ENCODE assay signal across 8 cellular contexts in the genomic region with DNA sequence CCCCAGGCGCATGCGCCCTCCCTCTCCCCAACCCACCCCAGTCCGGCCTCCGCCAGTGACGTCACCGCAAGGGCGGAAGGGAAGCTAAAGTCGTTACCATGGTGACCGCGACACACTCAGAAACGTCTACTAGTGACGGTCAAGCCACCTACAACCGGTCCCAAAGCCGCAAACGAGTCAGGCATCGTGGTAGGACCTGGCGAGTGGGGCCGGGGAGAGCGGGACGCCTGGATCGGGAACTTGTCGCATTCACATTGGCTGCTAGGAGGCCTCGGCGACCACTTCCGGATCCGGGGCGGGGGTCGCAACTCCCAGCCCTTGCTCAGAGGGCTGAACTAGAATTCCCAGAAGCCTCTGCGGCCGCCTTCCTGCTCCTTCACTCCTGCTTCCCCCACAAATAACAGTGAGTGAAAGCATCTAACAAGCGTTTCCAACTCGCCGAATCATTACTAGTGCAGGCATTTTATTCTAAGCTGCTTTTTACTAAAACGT. TPM values are rescaled to one million over a fixed set of nuclear protein-coding genes. Genes with fewer than 3 reads are reported as not detected.
DNase-seq lines count a peak whose midpoint lies in the region; ATAC-seq and TF ChIP-seq lines count a peak whose summit lies in the region.

A gene with protein sequence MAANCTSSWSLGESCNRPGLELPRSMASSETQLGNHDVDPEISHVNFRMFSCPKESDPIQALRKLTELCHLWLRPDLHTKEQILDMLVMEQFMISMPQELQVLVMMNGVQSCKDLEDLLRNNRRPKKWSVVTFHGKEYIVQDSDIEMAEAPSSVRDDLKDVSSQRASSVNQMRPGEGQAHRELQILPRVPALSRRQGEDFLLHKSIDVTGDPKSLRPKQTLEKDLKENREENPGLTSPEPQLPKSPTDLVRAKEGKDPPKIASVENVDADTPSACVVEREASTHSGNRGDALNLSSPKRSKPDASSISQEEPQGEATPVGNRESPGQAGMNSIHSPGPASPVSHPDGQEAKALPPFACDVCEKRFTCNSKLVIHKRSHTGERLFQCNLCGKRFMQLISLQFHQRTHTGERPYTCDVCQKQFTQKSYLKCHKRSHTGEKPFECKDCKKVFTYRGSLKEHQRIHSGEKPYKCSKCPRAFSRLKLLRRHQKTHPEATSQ (minus strand): TSS at position 256 of the 492 bp plus-strand sequence. CDS start 89,793 bp downstream, outside the sequence.

- H3K9ac ChIP-seq in rectal smooth muscle tissue (ENCODE audit: low read length), result peak within 1 kb of the TSS; percentile 89

- H3K36me3 ChIP-seq in rectal smooth muscle tissue (ENCODE audit: control insufficient read depth, insufficient read depth, low read length) (no peaks in the 10 kb centered on the region), aorta (ENCODE audit: control insufficient read depth in 1 of 2, insufficient read depth in 2 of 2, low read length in 1 of 2) (peaks cover 3 to 4% of the 10 kb centered on the region in 2 donors)

- in situ Hi-C loops in astrocyte of the cerebellum (cut with HindIII; ENCODE audit: low sequenced_read_pairs), result no loop called here

- H3K9me3 ChIP-seq in aorta (ENCODE audit: control insufficient read depth, low read length), result no peaks in the 10 kb centered on the region

- intact Hi-C loops in aorta (cut with DNase I), result loop anchor here in 1 of 2 donors (5.0 to 10.0 kb wide), 3 partner anchors 53 to 210 kb away; a partner anchor contains a TSS

- peaks cover 6% of the 10 kb centered on the region for H3K4me1 ChIP-seq in rectal smooth muscle tissue (ENCODE audit: control insufficient read depth, insufficient read depth, low read length)
- no peaks in the 10 kb centered on the region for H3K4me1 ChIP-seq in aorta (ENCODE audit: control insufficient read depth in 1 of 2, insufficient read depth in 2 of 2, low read length in 2 of 2)

- WGBS in aorta, 2 donors, result 0 to 1% methylated on average over 33 to 34 of the region's 34 CpGs

- TF ChIP-seq CTCF in astrocyte of the cerebellum (IDR thresholded peaks at IDR 0.05; ENCODE audit: low read depth, low read length, missing control alignments), result no peak

- DNase-seq in NCI-H2081 (lab: John Stamatoyannopoulos, UW) (peak; percentile 93), T-helper 9 cell (peak; percentile 98), astrocyte of the cerebellum (ENCODE audit: low read depth) (peak; percentile 81), hepatic stellate cell (ENCODE audit: low spot score) (peak; percentile 98), aorta (peak; percentile 99)

- H3K27me3 ChIP-seq in rectal smooth muscle tissue (ENCODE audit: control insufficient read depth, insufficient read depth, low read length) (no peaks in the 10 kb centered on the region), aorta (ENCODE audit: control insufficient read depth in 1 of 2, insufficient read depth in 2 of 2, low read length in 1 of 2) (no peaks in the 10 kb centered on the region)

- H3K27ac ChIP-seq in rectal smooth muscle tissue (ENCODE audit: low read depth, low read length) (peak within 1 kb of the TSS; percentile 100), aorta (ENCODE audit: low read depth in 1 of 2, low read length in 2 of 2) (peak within 1 kb of the TSS in 1 of 2 donors; percentile 98)

- H3K4me3 ChIP-seq in astrocyte of the cerebellum (ENCODE audit: low read depth, low read length) (peak within 1 kb of the TSS; percentile 86), rectal smooth muscle tissue (ENCODE audit: low read length) (peak within 1 kb of the TSS; percentile 94), aorta (ENCODE audit: low read length in 2 of 2) (peak within 1 kb of the TSS; percentile 64 to 67)

- ATAC-seq in GM18517 (IDR thresholded peaks at IDR 0.05; ENCODE audit: unreplicated experiment) (peak; percentile 69), HG03039 (IDR thresholded peaks at IDR 0.05; ENCODE audit: unreplicated experiment) (peak; percentile 73), aorta (ENCODE audit: low FRiP score) (peak; percentile 96)

RNA-seq across cellular contexts. Expression of the gene that starts here (rescaled TPM):
- 10 to 100 TPM; 10.2 to 13.8 TPM for total RNA-seq in aorta
- 1 to 10 TPM; 1.7 to 7.8 TPM for polyA plus RNA-seq in aorta
